30 cellular contexts compared by ENCODE assay signal in genomic region chr11:90779098-90779497, GRCh38.
"Had no signal": no experiment of that assay in that cellular context is flagged by ENCODE, and none has a peak within 500 bp of the region (broad histone marks: within the 10 kb centered on the region; RNA-seq: fewer than 3 reads in every experiment).

No MANE protein-coding gene starts in this region.

- H3K4me1 ChIP-seq: colonic mucosa, esophagus muscularis mucosa, esophagus squamous epithelium, foreskin keratinocyte, gastrocnemius medialis, gastroesophageal sphincter, heart left ventricle, heart right ventricle had no signal

- H3K4me3 ChIP-seq: colonic mucosa, coronary artery, dorsolateral prefrontal cortex, esophagus muscularis mucosa, esophagus squamous epithelium, gastrocnemius medialis, gastroesophageal sphincter, heart left ventricle, heart right ventricle, hepatocyte had no signal

- H3K27ac Mint-ChIP-seq: dendritic cell treated with granulocyte-macrophage colony-stimulating factor and Interleukin-4, amounts not matched to agents 40 ng/mL and 50 ng/mL, for 4 days; effector memory CD8-positive, alpha-beta T cell; endodermal cell had no signal

- FAIRE-seq: colon, endometrium, endothelial cell of umbilical vein, frontal cortex had no signal

- ATAC-seq: effector memory CD8-positive, alpha-beta T cell; esophagus mucosa; foreskin keratinocyte; gastrocnemius medialis; gastroesophageal sphincter; heart left ventricle; heart right ventricle had no signal

- H3K4me2 ChIP-seq: hepatocyte had no signal

- H3K36me3 ChIP-seq: colonic mucosa, esophagus muscularis mucosa, esophagus squamous epithelium, gastrocnemius medialis, gastroesophageal sphincter, heart left ventricle, heart right ventricle had no signal

- H3K27ac ChIP-seq: colonic mucosa, coronary artery, dorsolateral prefrontal cortex, epithelial cell of prostate, esophagus muscularis mucosa, esophagus squamous epithelium, foreskin keratinocyte, gastrocnemius medialis, gastroesophageal sphincter, heart left ventricle, heart right ventricle, hepatocyte had no signal

- H3K27me3 Mint-ChIP-seq: dendritic cell treated with granulocyte-macrophage colony-stimulating factor and Interleukin-4, amounts not matched to agents 40 ng/mL and 50 ng/mL, for 4 days; effector memory CD8-positive, alpha-beta T cell had no signal

- H3K9me3 ChIP-seq: colonic mucosa, esophagus muscularis mucosa, gastrocnemius medialis, gastroesophageal sphincter had no signal

- H3K4me3 Mint-ChIP-seq: dendritic cell treated with granulocyte-macrophage colony-stimulating factor and Interleukin-4, amounts not matched to agents 40 ng/mL and 50 ng/mL, for 4 days; effector memory CD8-positive, alpha-beta T cell; endodermal cell had no signal

- DNase-seq: colonic mucosa; cortex of kidney; dermis blood vessel endothelial cell; dorsolateral prefrontal cortex; effector CD4-positive, alpha-beta T cell; effector CD8-positive, alpha-beta T cell; effector memory CD4-positive, alpha-beta T cell; effector memory CD8-positive, alpha-beta T cell; endodermal cell; erythroblast; esophagus squamous epithelium; foreskin fibroblast; foreskin keratinocyte; foreskin melanocyte; gastrocnemius medialis; glutamatergic neuron; head of caudate nucleus; heart left ventricle; heart right ventricle had no signal
